In the genomic region with DNA sequence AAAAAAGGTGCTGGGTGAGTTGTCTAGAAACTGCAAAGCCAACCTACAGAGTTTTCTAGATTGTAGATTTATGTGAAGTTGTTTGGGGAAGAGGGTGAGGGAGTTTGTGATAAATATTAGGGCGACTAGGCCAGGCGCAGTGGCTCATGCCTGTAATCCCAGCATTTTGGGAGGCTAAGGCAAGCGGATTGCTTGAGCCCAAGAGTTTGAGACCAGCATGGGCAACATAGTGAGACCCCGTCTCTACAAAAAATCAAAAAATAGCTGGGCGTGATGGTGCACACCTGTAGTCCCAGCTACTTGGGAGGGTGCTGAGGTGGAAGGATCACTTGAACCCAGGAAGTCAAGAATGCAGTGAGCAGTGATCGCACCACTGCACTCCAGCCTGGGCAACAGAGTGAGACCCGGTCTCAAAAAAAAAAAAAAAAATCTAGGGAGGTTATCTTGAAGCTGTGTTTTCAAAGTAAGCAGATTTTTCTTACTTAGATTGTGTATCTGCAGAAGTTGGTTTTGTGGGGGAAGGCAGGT, we compare ENCODE assay signal across 9 cellular contexts. TPM values are rescaled to one million over a fixed set of nuclear protein-coding genes. Genes with fewer than 3 reads are reported as not detected.
DNase-seq lines count a peak whose midpoint lies in the region; ATAC-seq and TF ChIP-seq lines count a peak whose summit lies in the region.
"Had no signal": no experiment of that assay in that cellular context is flagged by ENCODE, and none has a peak within 500 bp of the region (broad histone marks: within the 10 kb centered on the region; RNA-seq: fewer than 3 reads in every experiment).

No MANE protein-coding gene starts in this region.

- H3K36me3 ChIP-seq in left ventricle myocardium inferior (peaks cover 6% of the 10 kb centered on the region), smooth muscle cell (ENCODE audit: low read depth) (no peaks in the 10 kb centered on the region)

- peak overlapping the region; percentile 87 for H2AFZ ChIP-seq in smooth muscle cell (ENCODE audit: low read depth)

- TF ChIP-seq CTCF in left ventricle myocardium inferior (IDR thresholded peaks at IDR 0.05; ENCODE audit: borderline replicate concordance), result no peak
- no peak for TF ChIP-seq CTCF in smooth muscle cell (IDR thresholded peaks at IDR 0.05; ENCODE audit: borderline replicate concordance, insufficient read depth, poor library complexity, severe bottlenecking)

- WGBS in smooth muscle cell (ENCODE audit: low lambda C conversion rate), result 92% methylated on average over 7 of the region's 7 CpGs

- no peaks in the 10 kb centered on the region for H3K27me3 Mint-ChIP-seq in activated CD4-positive, alpha-beta memory T cell treated with anti-CD3 and anti-CD28 coated beads for 36 hours

- peaks cover 27% of the 10 kb centered on the region for H3K36me3 Mint-ChIP-seq in activated CD4-positive, alpha-beta memory T cell treated with anti-CD3 and anti-CD28 coated beads for 36 hours

- peaks cover 49% of the 10 kb centered on the region for H3K4me1 Mint-ChIP-seq in activated CD4-positive, alpha-beta memory T cell treated with anti-CD3 and anti-CD28 coated beads for 36 hours (ENCODE audit: low read depth)

- no peaks in the 10 kb centered on the region for H4K20me1 ChIP-seq in smooth muscle cell (ENCODE audit: low read depth)

- H3K4me1 ChIP-seq in left ventricle myocardium inferior (peaks cover 38% of the 10 kb centered on the region), smooth muscle cell (ENCODE audit: low read depth) (peaks cover 12% of the 10 kb centered on the region)

- POLR2A ChIA-PET in activated CD4-positive, alpha-beta memory T cell treated with anti-CD3 and anti-CD28 coated beads for 36 hours (lab: Charles Lee), result interaction anchor here (0.6 to 2.7 kb wide), 8 partner anchors 9 to 511 kb away, joined by 3 to 38 read pairs (median 8); partner anchors contain the start of gene APOL3

- H3K27ac Mint-ChIP-seq in activated CD4-positive, alpha-beta memory T cell treated with anti-CD3 and anti-CD28 coated beads for 36 hours, result peak overlapping the region; percentile 100

- intact Hi-C loops in activated CD4-positive, alpha-beta memory T cell treated with anti-CD3 and anti-CD28 coated beads for 36 hours (cut with micrococcal nuclease), result loop anchor here (2.0 to 10.0 kb wide), 3 partner anchors 14 to 586 kb away; partner anchors contain the start of gene APOL2
- intact Hi-C loops in left ventricle myocardium inferior (cut with micrococcal nuclease), result no loop called here

- peaks cover 6% of the 10 kb centered on the region for H3K9me3 ChIP-seq in left ventricle myocardium inferior (replicated peaks)
- no peaks in the 10 kb centered on the region for H3K9me3 ChIP-seq in smooth muscle cell (replicated peaks; ENCODE audit: low read depth)

- peak; percentile 18 for ATAC-seq in GM21717 (IDR thresholded peaks at IDR 0.05; ENCODE audit: unreplicated experiment)
- no peak for ATAC-seq in GM19328 (IDR thresholded peaks at IDR 0.05; ENCODE audit: unreplicated experiment)
- ATAC-seq in GM18870 (IDR thresholded peaks at IDR 0.05; ENCODE audit: unreplicated experiment), result no peak

- peak overlapping the region; percentile 89 for H3K27ac ChIP-seq in left ventricle myocardium inferior (replicated peaks)
- no peak overlapping the region for H3K27ac ChIP-seq in smooth muscle cell (ENCODE audit: low read depth)

- CTCF ChIA-PET in activated CD4-positive, alpha-beta memory T cell treated with anti-CD3 and anti-CD28 coated beads for 36 hours (lab: Charles Lee), result interaction anchor here (1.2 to 2.6 kb wide), 7 partner anchors 14 to 417 kb away, joined by 3 to 17 read pairs (median 4); no protein-coding TSS in a partner anchor

- peak overlapping the region; percentile 99 for H3K4me3 Mint-ChIP-seq in activated CD4-positive, alpha-beta memory T cell treated with anti-CD3 and anti-CD28 coated beads for 36 hours

- H3K4me3 ChIP-seq in left ventricle myocardium inferior (peak overlapping the region; percentile 72), smooth muscle cell (peak overlapping the region; percentile 51)

- no peaks in the 10 kb centered on the region for H3K79me2 ChIP-seq in smooth muscle cell (ENCODE audit: low read depth)

- H3K4me2 ChIP-seq in smooth muscle cell, result peak overlapping the region; percentile 80

- H3K27me3 ChIP-seq in left ventricle myocardium inferior (ENCODE audit: low read depth), result no peaks in the 10 kb centered on the region
- no peaks in the 10 kb centered on the region for H3K27me3 ChIP-seq in smooth muscle cell (ENCODE audit: low read depth)

- no peaks in the 10 kb centered on the region for H3F3A ChIP-seq in smooth muscle cell (ENCODE audit: low read depth)

- peaks cover 10% of the 10 kb centered on the region for H3K9me3 Mint-ChIP-seq in activated CD4-positive, alpha-beta memory T cell treated with anti-CD3 and anti-CD28 coated beads for 36 hours

- peak overlapping the region; percentile 41 for H3K9ac ChIP-seq in smooth muscle cell (ENCODE audit: low read depth)

- no peak for DNase-seq in activated CD4-positive, alpha-beta memory T cell treated with anti-CD3 and anti-CD28 coated beads for 36 hours
- DNase-seq in left ventricle myocardium inferior (no peak), smooth muscle cell (lab: John Stamatoyannopoulos, UW; ENCODE audit: unreplicated experiment) (no peak), EL (no peak), AML-193 (lab: John Stamatoyannopoulos, UW) (no peak)

RNA-seq across cellular contexts. Expression of gene APOL6, which starts 0.8 kb away (rescaled TPM):
- 10 to 100 TPM; 26.7 to 27.7 TPM for total RNA-seq in activated CD4-positive, alpha-beta memory T cell treated with anti-CD3 and anti-CD28 coated beads for 36 hours
- total RNA-seq in left ventricle myocardium inferior (4.8 TPM), smooth muscle cell (0.76 and 0.99 TPM in 2 replicates)
- polyA plus RNA-seq in smooth muscle cell, result 0.18 and 0.23 TPM in 2 replicates

RNA-seq across cellular contexts. Expression of gene MB, which starts 32.0 kb away (rescaled TPM):
- not detected for total RNA-seq in activated CD4-positive, alpha-beta memory T cell treated with anti-CD3 and anti-CD28 coated beads for 36 hours
- total RNA-seq in left ventricle myocardium inferior, result 16,708 TPM
- total RNA-seq in smooth muscle cell, result not detected in 2 replicates
- polyA plus RNA-seq in smooth muscle cell, result 0.14 and 0.53 TPM in 2 replicates
- total RNA-seq: dermis microvascular lymphatic vessel endothelial cell had no signal

Comparison
In these comparisons a context has a peak if more than half of its experiments do, and no peak if none do; other contexts are left out.
1. RNA of gene MB, which starts 32.0 kb away (total RNA-seq): 16,708 TPM in left ventricle myocardium inferior (single experiment); not detected in activated CD4-positive, alpha-beta memory T cell treated with anti-CD3 and anti-CD28 coated beads for 36 hours and not detected in smooth muscle cell; every median in the first group is over 1,000 times any median in the second.